In genomic region chr11:119422505-119423416, GRCh38 we compare ENCODE assay signal across 9 cellular contexts. TPM values are rescaled to one million over a fixed set of nuclear protein-coding genes. Genes with fewer than 3 reads are reported as not detected.
DNase-seq lines count a peak whose midpoint lies in the region; ATAC-seq and TF ChIP-seq lines count a peak whose summit lies in the region.
"Had no signal": no experiment of that assay in that cellular context is flagged by ENCODE, and none has a peak within 500 bp of the region (broad histone marks: within the 10 kb centered on the region; RNA-seq: fewer than 3 reads in every experiment).

Gene THY1 (minus strand): TSS chr11:119423172. CDS start chr11:119420905, 2,267 bp downstream.

- intact Hi-C loops in natural killer cell (cut with micrococcal nuclease) = no loop called here

- H3K4me3 Mint-ChIP-seq in natural killer cell = peak within 1 kb of the TSS; percentile 45

- H3K27me3 Mint-ChIP-seq in natural killer cell (ENCODE audit: low read depth in 2 of 2) = peaks cover 40 to 50% of the 10 kb centered on the region in 2 donors

- ATAC-seq in natural killer cell = peak in 1 of 3 donors; percentile 24
- no peak for ATAC-seq in HG02973 (IDR thresholded peaks at IDR 0.05; ENCODE audit: unreplicated experiment)
- no peak for ATAC-seq in HG03457 (IDR thresholded peaks at IDR 0.05; ENCODE audit: unreplicated experiment)
- no peak for ATAC-seq in GM21737 (IDR thresholded peaks at IDR 0.05; ENCODE audit: unreplicated experiment)

- H3K27me3 ChIP-seq in NT2/D1 (ENCODE audit: insufficient read depth, insufficient read length) = no peaks in the 10 kb centered on the region

- no peaks in the 10 kb centered on the region for H3K9me3 Mint-ChIP-seq in natural killer cell

- DNase-seq in G401 (ENCODE audit: low spot score) (peak; percentile 89), NT2/D1 (ENCODE audit: low read depth, low spot score) (peak; percentile 60), epidermal melanocyte (ENCODE audit: insufficient read length, low spot score) (peak; percentile 53), natural killer cell (no peak), AML-193 (lab: John Stamatoyannopoulos, UW) (no peak)

- no peak within 1 kb of the TSS for H3K27ac Mint-ChIP-seq in natural killer cell

- H3K4me1 ChIP-seq in NT2/D1 (ENCODE audit: insufficient read depth, insufficient read length) = peaks cover 22% of the 10 kb centered on the region

- H3K36me3 ChIP-seq in NT2/D1 (ENCODE audit: insufficient read depth, insufficient read length, low read length) = peaks cover 39% of the 10 kb centered on the region

- no peaks in the 10 kb centered on the region for H3K36me3 Mint-ChIP-seq in natural killer cell

- H3K4me3 ChIP-seq in NT2/D1 (ENCODE audit: insufficient read length, low read depth) = peak within 1 kb of the TSS; percentile 79

- no peaks in the 10 kb centered on the region for H3K9me3 ChIP-seq in NT2/D1 (ENCODE audit: insufficient read depth, low read length)

- peaks cover 11 to 12% of the 10 kb centered on the region in 2 donors for H3K4me1 Mint-ChIP-seq in natural killer cell

- no peak for TF ChIP-seq CTCF in natural killer cell (IDR thresholded peaks at IDR 0.05)

- in situ Hi-C loops in G401 (cut with HindIII; ENCODE audit: low sequenced_read_pairs) = no loop called here

- H3K9ac ChIP-seq in NT2/D1 (ENCODE audit: insufficient read length, low read depth) = peak within 1 kb of the TSS; percentile 90

RNA-seq across cellular contexts. Expression of gene THY1, which starts in this region (rescaled TPM):
- total RNA-seq in G401 (2014; rRNA removed; shearing (Covaris generic)) = 30.5 and 57.4 TPM in 2 replicates
- total RNA-seq in natural killer cell = not detected
- total RNA-seq: NCI-H460 had no signal

Comparison
In these comparisons a context has a peak if more than half of its experiments do, and no peak if none do; other contexts are left out.
1. RNA of gene THY1 (total RNA-seq): 30.5 to 57.4 TPM in G401; not detected in natural killer cell; every median in the first group is over 10 times any median in the second.
2. DNase-seq: peak in G401 (single experiment), NT2/D1 (single experiment) and epidermal melanocyte (single experiment); none in natural killer cell (single experiment) and AML-193 (0 of 2).